In genomic region chr1:3529099-3529729, GRCh38 we compare ENCODE assay signal across 11 cellular contexts.
DNase-seq lines count a peak whose midpoint lies in the region; ATAC-seq, FAIRE-seq and TF ChIP-seq lines count a peak whose summit lies in the region.
"Had no signal": no experiment of that assay in that cellular context is flagged by ENCODE, and none has a peak within 500 bp of the region (broad histone marks: within the 10 kb centered on the region; RNA-seq: fewer than 3 reads in every experiment).

No MANE protein-coding gene starts in this region.

- intact Hi-C loops in lower lobe of right lung (cut with DNase I): no loop called here
- intact Hi-C loops in upper lobe of right lung (cut with DNase I): no loop called here
- intact Hi-C loops in spleen (cut with DNase I; ENCODE audit: low total_unique reads): no loop called here

- ATAC-seq in activated T-cell treated with anti-CD3 and anti-CD28 coated beads, Interleukin-2, amount 50 U/mL, for 4 hours: no peak
- ATAC-seq in lower lobe of right lung (no peak), upper lobe of right lung (no peak)

- H3K27me3 Mint-ChIP-seq in activated T-cell treated with anti-CD3 and anti-CD28 coated beads, Interleukin-2, amount 50 U/mL, for 4 hours (ENCODE audit: low read depth): no peaks in the 10 kb centered on the region

- H3K9me3 Mint-ChIP-seq in activated T-cell treated with anti-CD3 and anti-CD28 coated beads, Interleukin-2, amount 50 U/mL, for 4 hours: no peaks in the 10 kb centered on the region

- H3K27me3 ChIP-seq in lower lobe of right lung (ENCODE audit: low read depth) (no peaks in the 10 kb centered on the region), upper lobe of right lung (no peaks in the 10 kb centered on the region), spleen (replicated peaks in 1 of 7) (peaks cover 0 to 19% (median 0%) of the 10 kb centered on the region in 7 donors)
- H3K27me3 ChIP-seq: BE2C had no signal

- H3K36me3 ChIP-seq in lower lobe of right lung (no peaks in the 10 kb centered on the region), upper lobe of right lung (no peaks in the 10 kb centered on the region), spleen (no peaks in the 10 kb centered on the region)
- H3K36me3 ChIP-seq: BE2C had no signal

- H3K4me3 Mint-ChIP-seq in activated T-cell treated with anti-CD3 and anti-CD28 coated beads, Interleukin-2, amount 50 U/mL, for 4 hours: peak overlapping the region; percentile 76

- DNase-seq in activated T-cell treated with anti-CD3 and anti-CD28 coated beads, Interleukin-2, amount 50 U/mL, for 4 hours: no peak
- no peak for DNase-seq in activated T-cell treated with anti-CD3 and anti-CD28 coated beads, Interleukin-2, amount 50 U/mL, for 1 hour
- DNase-seq in anterior cingulate cortex (lab: John Stamatoyannopoulos, UW): peak in 35 of 58 donors; percentile 5 to 71 (median 28)
- no peak for DNase-seq in lower lobe of right lung
- DNase-seq in upper lobe of right lung: no peak
- DNase-seq in GM19238 (ENCODE audit: insufficient read length, low spot score): no peak
- DNase-seq in spleen: no peak
- no peak for DNase-seq in H54 (ENCODE audit: insufficient read length, low spot score)
- DNase-seq: BE2C; effector CD8-positive, alpha-beta T cell; NCI-H1105 had no signal

- peak overlapping the region; percentile 21 for H3K27ac ChIP-seq in lower lobe of right lung
- peak overlapping the region; percentile 84 for H3K27ac ChIP-seq in upper lobe of right lung
- no peak overlapping the region for H3K27ac ChIP-seq in spleen

- no peak for TF ChIP-seq CTCF in lower lobe of right lung (IDR thresholded peaks at IDR 0.05)
- no peak for TF ChIP-seq CTCF in upper lobe of right lung (IDR thresholded peaks at IDR 0.05)
- no peak for TF ChIP-seq CTCF in spleen (IDR thresholded peaks at IDR 0.05 in 8 of 11, conservative IDR thresholded peaks at IDR 0.05 in 3 of 11)

- H3K4me3 ChIP-seq in lower lobe of right lung (peak overlapping the region; percentile 80), upper lobe of right lung (peak overlapping the region; percentile 75), spleen (peak overlapping the region in 1 of 8 donors; percentile 92)

- H3K9me3 ChIP-seq in lower lobe of right lung: no peaks in the 10 kb centered on the region
- no peaks in the 10 kb centered on the region for H3K9me3 ChIP-seq in upper lobe of right lung
- no peaks in the 10 kb centered on the region for H3K9me3 ChIP-seq in spleen
- H3K9me3 ChIP-seq: BE2C had no signal

- WGBS in spleen, 5 donors: 83 to 91% (median 87%) methylated on average over 13 to 17 of the region's 17 CpGs

- peaks cover 19% of the 10 kb centered on the region for H3K4me1 Mint-ChIP-seq in activated T-cell treated with anti-CD3 and anti-CD28 coated beads, Interleukin-2, amount 50 U/mL, for 4 hours (ENCODE audit: low read depth)

- H3K4me1 ChIP-seq in lower lobe of right lung: peaks cover 25% of the 10 kb centered on the region
- peaks cover 18% of the 10 kb centered on the region for H3K4me1 ChIP-seq in upper lobe of right lung
- H3K4me1 ChIP-seq in spleen: peaks cover 12 to 34% (median 23%) of the 10 kb centered on the region in 6 donors
- H3K4me1 ChIP-seq: BE2C had no signal

- TF ChIP-seq POLR2A in spleen (IDR thresholded peaks at IDR 0.05) (no peak), H54 (IDR thresholded peaks at IDR 0.05; ENCODE audit: low read depth, low read length) (no peak)

- FAIRE-seq in H54 (lab: Jason Lieb, UNC): no peak

- no peaks in the 10 kb centered on the region for H3K36me3 Mint-ChIP-seq in activated T-cell treated with anti-CD3 and anti-CD28 coated beads, Interleukin-2, amount 50 U/mL, for 4 hours (ENCODE audit: insufficient read depth)

Comparison
In these comparisons a context has a peak if more than half of its experiments do, and no peak if none do; other contexts are left out.
1. DNase-seq: peak in anterior cingulate cortex (35 of 58); none in activated T-cell treated with anti-CD3 and anti-CD28 coated beads, Interleukin-2, amount 50 U/mL, for 4 hours (single experiment), activated T-cell treated with anti-CD3 and anti-CD28 coated beads, Interleukin-2, amount 50 U/mL, for 1 hour (single experiment), lower lobe of right lung (single experiment), upper lobe of right lung (single experiment), GM19238 (single experiment), spleen (single experiment) and H54 (single experiment).
2. H3K27ac ChIP-seq: peak in lower lobe of right lung (single experiment) and upper lobe of right lung (single experiment); none in spleen (0 of 8).